ENCODE assay signal across 17 cellular contexts in genomic region chr20:10597637-10598036, GRCh38.
A peak's percentile ranks its signal among the peaks of the same experiment; 100 is the strongest.
DNase-seq lines count a peak whose midpoint lies in the region; ATAC-seq, FAIRE-seq and TF ChIP-seq lines count a peak whose summit lies in the region.
"Had no signal": no experiment of that assay in that cellular context is flagged by ENCODE, and none has a peak within 500 bp of the region (broad histone marks: within the 10 kb centered on the region; RNA-seq: fewer than 3 reads in every experiment).

No MANE protein-coding gene starts in this region.

- peaks cover 33% of the 10 kb centered on the region for H3K4me1 Mint-ChIP-seq in nephron progenitor cell

- H3K36me3 ChIP-seq in HepG2 (replicated peaks in 1 of 2; ENCODE audit: control insufficient read depth in 1 of 2, insufficient read depth in 2 of 2, low read length in 2 of 2), result peaks cover 0 to 7% of the 10 kb centered on the region in 2 experiments; a peak in 4 of 5 replicates
- H3K36me3 ChIP-seq in right lobe of liver, result no peaks in the 10 kb centered on the region
- H3K36me3 ChIP-seq in mammary epithelial cell (ENCODE audit: insufficient read depth, low read length), result no peaks in the 10 kb centered on the region
- no peaks in the 10 kb centered on the region for H3K36me3 ChIP-seq in osteoblast (ENCODE audit: insufficient read depth, low read length)
- H3K36me3 ChIP-seq: SJCRH30 had no signal

- H3K27ac ChIP-seq in HepG2 (ENCODE audit: extremely low read length, insufficient read depth, low read length) (no peak overlapping the region), right lobe of liver (no peak overlapping the region), mammary epithelial cell (ENCODE audit: insufficient read depth, low read depth, low read length) (peak overlapping the region; percentile 58), osteoblast (ENCODE audit: low read depth, low read length) (peak overlapping the region; percentile 74)

- CTCF ChIA-PET in HepG2 (lab: Yijun Ruan, JAX; ENCODE audit: low intra/inter-chr PET ratio, low total read pairs) (no interaction called here), mammary epithelial cell (lab: Charles Lee; ENCODE audit: low non-redundant PET) (no interaction called here)

- no peak for TF ChIP-seq EP300 in HepG2 (IDR thresholded peaks at IDR 0.05; ENCODE audit: low read depth in 2 of 2, low read length in 2 of 2)
- TF ChIP-seq EP300 in HepG2 (CRISPR knock-in tag; IDR thresholded peaks at IDR 0.05; ENCODE audit: borderline replicate concordance), result no peak

- intact Hi-C loops in HepG2 (cut with micrococcal nuclease; ENCODE audit: unreplicated experiment), result no loop called here
- intact Hi-C loops in right lobe of liver (cut with DNase I), result no loop called here
- intact Hi-C loops in mammary epithelial cell (cut with micrococcal nuclease), result loop anchor here (2.0 kb wide), 1 partner anchor 17 kb away; no protein-coding TSS in a partner anchor
- intact Hi-C loops in posterior cingulate gyrus (cut with DNase I), result no loop called here

- POLR2A ChIA-PET in HepG2 (lab: Yijun Ruan, JAX), result interaction anchor here (1.2 to 3.0 kb wide), 2 partner anchors 32 to 77 kb away, joined by 3 to 15 read pairs; no protein-coding TSS in a partner anchor

- peaks cover 3% of the 10 kb centered on the region for H3K9me3 Mint-ChIP-seq in nephron progenitor cell
- H3K9me3 Mint-ChIP-seq: CD4-positive, alpha-beta T cell had no signal

- H3K9me3 ChIP-seq in HepG2 (ENCODE audit: low read length), result no peaks in the 10 kb centered on the region
- no peaks in the 10 kb centered on the region for H3K9me3 ChIP-seq in right lobe of liver
- no peaks in the 10 kb centered on the region for H3K9me3 ChIP-seq in mammary epithelial cell (replicated peaks; ENCODE audit: insufficient read depth, low read length)
- no peaks in the 10 kb centered on the region for H3K9me3 ChIP-seq in osteoblast (ENCODE audit: low read depth, low read length)
- H3K9me3 ChIP-seq: Caco-2, SJCRH30 had no signal

- H3K9ac ChIP-seq in HepG2 (ENCODE audit: insufficient read depth, low read depth, low read length) (no peak overlapping the region), mammary epithelial cell (ENCODE audit: insufficient read depth, low read length) (no peak overlapping the region)

- TF ChIP-seq CTCF in HepG2 (CRISPR knock-in tag; IDR thresholded peaks at IDR 0.05), result no peak
- no peak for TF ChIP-seq CTCF in right lobe of liver (IDR thresholded peaks at IDR 0.05)
- no peak for TF ChIP-seq CTCF in mammary epithelial cell (conservative IDR thresholded peaks at IDR 0.05 in 1 of 2, IDR thresholded peaks at IDR 0.05 in 1 of 2; ENCODE audit: extremely low read depth in 1 of 2, insufficient read depth in 1 of 2, low read depth in 1 of 2, low read length in 2 of 2)
- TF ChIP-seq CTCF in osteoblast (IDR thresholded peaks at IDR 0.05; ENCODE audit: extremely low read depth, low read depth, low read length), result no peak
- TF ChIP-seq CTCF in nephron progenitor cell (IDR thresholded peaks at IDR 0.05), result no peak

- BruUV-seq in HepG2 (replicated peaks; lab: Mats Ljungman, UMichigan), result no TSS peak
- BruUV-seq in mammary epithelial cell (replicated peaks; lab: Mats Ljungman, UMichigan), result no TSS peak

- H3K4me2 ChIP-seq in HepG2 (ENCODE audit: low read depth, low read length) (no peak overlapping the region), mammary epithelial cell (ENCODE audit: insufficient read depth, low read depth, low read length) (no peak overlapping the region), osteoblast (ENCODE audit: insufficient read depth, low read length) (no peak overlapping the region)

- dilution Hi-C loops in mammary epithelial cell (cut with HindIII; ENCODE audit: low sequenced_read_pairs), result no loop called here

- H3K27me3 ChIP-seq in HepG2 (ENCODE audit: control insufficient read depth in 1 of 2, insufficient read depth in 2 of 2, low read length in 2 of 2) (no peaks in the 10 kb centered on the region), right lobe of liver (no peaks in the 10 kb centered on the region), mammary epithelial cell (ENCODE audit: insufficient read depth, low read length) (no peaks in the 10 kb centered on the region), osteoblast (ENCODE audit: insufficient read depth, low read length) (no peaks in the 10 kb centered on the region)
- H3K27me3 ChIP-seq: SJCRH30 had no signal

- no peak for TF ChIP-seq POLR2A in HepG2 (IDR thresholded peaks at IDR 0.05; ENCODE audit: insufficient read depth in 1 of 2, low read depth in 2 of 2, low read length in 2 of 2)
- TF ChIP-seq POLR2A in right lobe of liver (IDR thresholded peaks at IDR 0.05), result no peak

- in situ Hi-C loops in HepG2 (cut with HindIII; ENCODE audit: extremely low pct_ligation_motif_present, low pct_unique_long_range_greater_than_20kb) (no loop called here), mammary epithelial cell (cut with MboI; ENCODE audit: low sequenced_read_pairs in 2 of 2) (no loop called here)

- peaks cover 24% of the 10 kb centered on the region for H3K36me3 Mint-ChIP-seq in nephron progenitor cell (ENCODE audit: low read depth)

- H4K20me1 ChIP-seq in HepG2 (ENCODE audit: insufficient read depth, low read length) (no peaks in the 10 kb centered on the region), mammary epithelial cell (ENCODE audit: insufficient read depth, low read length) (no peaks in the 10 kb centered on the region), osteoblast (ENCODE audit: insufficient read depth, low read length) (no peaks in the 10 kb centered on the region)

- H3K4me3 Mint-ChIP-seq in nephron progenitor cell, result no peak overlapping the region
- H3K4me3 Mint-ChIP-seq: CD4-positive, alpha-beta T cell had no signal

- no peak overlapping the region for H2AFZ ChIP-seq in HepG2 (ENCODE audit: low read length)
- no peak overlapping the region for H2AFZ ChIP-seq in mammary epithelial cell (ENCODE audit: low read depth, low read length)
- H2AFZ ChIP-seq in osteoblast (ENCODE audit: low read length), result no peak overlapping the region

- WGBS in HepG2 (ENCODE audit: low lambda C conversion rate), result 98% methylated on average over 1 of the region's 1 CpG
- 100% methylated on average over 1 of the region's 1 CpG for WGBS in right lobe of liver (ENCODE audit: insufficient coverage, low coverage, low lambda C conversion rate, missing lambda C conversion rate)
- 83% methylated on average over 1 of the region's 1 CpG for WGBS in mammary epithelial cell (ENCODE audit: low coverage, missing lambda C conversion rate)

- no peaks in the 10 kb centered on the region for H3K27me3 Mint-ChIP-seq in nephron progenitor cell (ENCODE audit: low read depth, poor library complexity)
- H3K27me3 Mint-ChIP-seq: CD4-positive, alpha-beta T cell had no signal

- TF ChIP-seq RAD21 in HepG2 (CRISPR knock-in tag; IDR thresholded peaks at IDR 0.05), result no peak

- no peak overlapping the region for H3K4me3 ChIP-seq in HepG2 (replicated peaks in 1 of 3; ENCODE audit: insufficient read depth in 1 of 3, low read depth in 2 of 3, low read length in 3 of 3)
- H3K4me3 ChIP-seq in right lobe of liver, result no peak overlapping the region
- no peak overlapping the region for H3K4me3 ChIP-seq in mammary epithelial cell (replicated peaks in 1 of 3; ENCODE audit: insufficient read depth in 1 of 3, low read depth in 2 of 3, low read length in 3 of 3)
- no peak overlapping the region for H3K4me3 ChIP-seq in osteoblast (ENCODE audit: insufficient read depth, low read length)
- H3K4me3 ChIP-seq: SJCRH30 had no signal

- H3K4me1 ChIP-seq in HepG2 (ENCODE audit: insufficient read depth, low read length) (peaks cover 53% of the 10 kb centered on the region), right lobe of liver (no peaks in the 10 kb centered on the region), mammary epithelial cell (ENCODE audit: insufficient read depth, low read length) (peaks cover 59% of the 10 kb centered on the region), osteoblast (ENCODE audit: insufficient read depth, low read length) (peaks cover 28% of the 10 kb centered on the region)

- H3K79me2 ChIP-seq in HepG2 (ENCODE audit: insufficient read depth, low read length), result no peaks in the 10 kb centered on the region
- H3K79me2 ChIP-seq in mammary epithelial cell (ENCODE audit: insufficient read depth, low read length), result no peaks in the 10 kb centered on the region
- H3K79me2 ChIP-seq in osteoblast (ENCODE audit: insufficient read depth, low read length), result no peaks in the 10 kb centered on the region

- no peak for DNase-seq in HepG2 (ENCODE audit: low spot score)
- DNase-seq in right lobe of liver, result no peak
- DNase-seq in mammary epithelial cell, result no peak
- no peak for DNase-seq in osteoblast (ENCODE audit: insufficient read length, low spot score, missing footprints)
- DNase-seq in nephron progenitor cell, result no peak
- DNase-seq in posterior cingulate gyrus, result no peak
- DNase-seq: Caco-2; CD4-positive, alpha-beta T cell; GDM1; KG1; NCI-H187; NCI-H226; NCI-H526 had no signal

- ATAC-seq in HepG2 (no peak), right lobe of liver (no peak), HG03139 (IDR thresholded peaks at IDR 0.05; ENCODE audit: unreplicated experiment) (no peak), GM18909 (IDR thresholded peaks at IDR 0.05; ENCODE audit: poor library complexity, unreplicated experiment) (no peak)

- no peak for FAIRE-seq in HepG2 (lab: Jason Lieb, UNC)
- FAIRE-seq: H1 had no signal

- H3K27ac Mint-ChIP-seq in nephron progenitor cell, result no peak overlapping the region
- H3K27ac Mint-ChIP-seq: CD4-positive, alpha-beta T cell had no signal

TF ChIP-seq in HepG2, 621 proteins besides CTCF, POLR2A, EP300 and RAD21:
- TF ChIP-seq NFYC (CRISPR knock-in tag; IDR thresholded peaks at IDR 0.05) (peak; percentile 20; the same call in 1 of the 2 replicates), STAG1 (CRISPR knock-in tag; IDR thresholded peaks at IDR 0.05) (no peak), ZNF558 (CRISPR knock-in tag; IDR thresholded peaks at IDR 0.05; ENCODE audit: borderline replicate concordance) (no peak), ZFP36L2 (CRISPR knock-in tag; IDR thresholded peaks at IDR 0.05) (no peak), SAP130 (CRISPR knock-in tag; IDR thresholded peaks at IDR 0.05; ENCODE audit: low read depth) (no peak), ZNF7 (CRISPR knock-in tag; IDR thresholded peaks at IDR 0.05) (peak; percentile 94)

Comparison
In these comparisons a context has a peak if more than half of its experiments do, and no peak if none do; other contexts are left out.
1. H3K27ac ChIP-seq: peak in mammary epithelial cell (single experiment) and osteoblast (single experiment); none in HepG2 (single experiment) and right lobe of liver (0 of 3).